1 cellular context compared by ENCODE assay signal in genomic region chr15:74783072-74783807, GRCh38.
TF ChIP-seq lines count a peak whose summit lies in the region.

No MANE protein-coding gene starts in this region.

TF ChIP-seq in HepG2, 621 proteins besides CTCF, POLR2A, EP300 and RAD21 (continued from another document and continues in another):
- TF ChIP-seq ZUFSP (CRISPR knock-in tag; IDR thresholded peaks at IDR 0.05; ENCODE audit: borderline replicate concordance) = no peak
- no peak for TF ChIP-seq TOE1 (CRISPR knock-in tag; IDR thresholded peaks at IDR 0.05)
- no peak for TF ChIP-seq STAT6 (CRISPR knock-in tag; IDR thresholded peaks at IDR 0.05; ENCODE audit: borderline replicate concordance)
- TF ChIP-seq NCOA5 (CRISPR knock-in tag; IDR thresholded peaks at IDR 0.05) = no peak
- no peak for TF ChIP-seq GLMP (CRISPR knock-in tag; IDR thresholded peaks at IDR 0.05; ENCODE audit: borderline replicate concordance)
- TF ChIP-seq KLF15 (CRISPR knock-in tag; IDR thresholded peaks at IDR 0.05; ENCODE audit: borderline replicate concordance) = no peak
- TF ChIP-seq PAF1 (CRISPR knock-in tag; IDR thresholded peaks at IDR 0.05) = no peak
- no peak for TF ChIP-seq ZC3H13 (CRISPR knock-in tag; IDR thresholded peaks at IDR 0.05)
- TF ChIP-seq ZGPAT (CRISPR knock-in tag; IDR thresholded peaks at IDR 0.05) = 0 out of 2 replicates have a peak, but pooled peaks have one; percentile 24
- no peak for TF ChIP-seq GTF2F1 (IDR thresholded peaks at IDR 0.05; ENCODE audit: low read length)
- TF ChIP-seq ZNF207 (IDR thresholded peaks at IDR 0.05; ENCODE audit: borderline replicate concordance) = no peak
- no peak for TF ChIP-seq ZNF644 (CRISPR knock-in tag; IDR thresholded peaks at IDR 0.05; ENCODE audit: low read depth)
- TF ChIP-seq BCLAF1 (IDR thresholded peaks at IDR 0.05) = no peak
- no peak for TF ChIP-seq ATF1 (CRISPR knock-in tag; IDR thresholded peaks at IDR 0.05)
- TF ChIP-seq ZNF556 (CRISPR knock-in tag; IDR thresholded peaks at IDR 0.05; ENCODE audit: borderline replicate concordance) = peak; percentile 50; the same call in 1 of the 2 replicates
- no peak for TF ChIP-seq ZNF7 (CRISPR knock-in tag; IDR thresholded peaks at IDR 0.05)
- peak; percentile 86; the same call in 1 of the 2 replicates for TF ChIP-seq ZBTB42 (CRISPR knock-in tag; IDR thresholded peaks at IDR 0.05)
- no peak for TF ChIP-seq ZBTB49 (CRISPR knock-in tag; IDR thresholded peaks at IDR 0.05; ENCODE audit: borderline replicate concordance)
- no peak for TF ChIP-seq ZNF234 (CRISPR knock-in tag; conservative IDR thresholded peaks at IDR 0.05)
- TF ChIP-seq ZNF260 (CRISPR knock-in tag; IDR thresholded peaks at IDR 0.05; ENCODE audit: borderline replicate concordance, low read depth) = no peak
- TF ChIP-seq ZNF569 (CRISPR knock-in tag; IDR thresholded peaks at IDR 0.05; ENCODE audit: borderline replicate concordance) = no peak
- no peak for TF ChIP-seq HNF4G (IDR thresholded peaks at IDR 0.05; ENCODE audit: borderline replicate concordance, low read depth, low read length)
- TF ChIP-seq HNF4G (CRISPR knock-in tag; IDR thresholded peaks at IDR 0.05; ENCODE audit: borderline replicate concordance, low read depth) = no peak
- no peak for TF ChIP-seq ZNF850 (CRISPR knock-in tag; conservative IDR thresholded peaks at IDR 0.05)
- TF ChIP-seq RELA (CRISPR knock-in tag; IDR thresholded peaks at IDR 0.05) = no peak
- no peak for TF ChIP-seq ZFP82 (CRISPR knock-in tag; IDR thresholded peaks at IDR 0.05; ENCODE audit: borderline replicate concordance)
- no peak for TF ChIP-seq MBNL3 (CRISPR knock-in tag; conservative IDR thresholded peaks at IDR 0.05)
- TF ChIP-seq RNF219 (CRISPR knock-in tag; IDR thresholded peaks at IDR 0.05) = no peak
- no peak for TF ChIP-seq ELF4 (CRISPR knock-in tag; IDR thresholded peaks at IDR 0.05; ENCODE audit: borderline replicate concordance)
- TF ChIP-seq ZNF251 (CRISPR knock-in tag; IDR thresholded peaks at IDR 0.05) = no peak
- no peak for TF ChIP-seq FOXK2 (IDR thresholded peaks at IDR 0.05)
- no peak for TF ChIP-seq ONECUT2 (CRISPR knock-in tag; IDR thresholded peaks at IDR 0.05)
- TF ChIP-seq DNMT1 (CRISPR knock-in tag; IDR thresholded peaks at IDR 0.05) = no peak
- no peak for TF ChIP-seq ATAD3A (CRISPR knock-in tag; IDR thresholded peaks at IDR 0.05)
- no peak for TF ChIP-seq MEIS1 (CRISPR knock-in tag; IDR thresholded peaks at IDR 0.05; ENCODE audit: borderline replicate concordance)
- no peak for TF ChIP-seq MZF1 (CRISPR knock-in tag; IDR thresholded peaks at IDR 0.05; ENCODE audit: borderline replicate concordance)
- TF ChIP-seq TRAFD1 (CRISPR knock-in tag; IDR thresholded peaks at IDR 0.05; ENCODE audit: borderline replicate concordance) = no peak
- no peak for TF ChIP-seq ZNF580 (CRISPR knock-in tag; IDR thresholded peaks at IDR 0.05; ENCODE audit: borderline replicate concordance, low read depth)
- TF ChIP-seq ZNF367 (CRISPR knock-in tag; IDR thresholded peaks at IDR 0.05; ENCODE audit: borderline replicate concordance) = no peak
- no peak for TF ChIP-seq PRPF4 (IDR thresholded peaks at IDR 0.05; ENCODE audit: low read depth, low read length, poor library complexity, severe bottlenecking)
- TF ChIP-seq ASH2L (IDR thresholded peaks at IDR 0.05; ENCODE audit: insufficient read length, low read depth, low read length) = no peak
- no peak for TF ChIP-seq CC2D1A (CRISPR knock-in tag; IDR thresholded peaks at IDR 0.05)
- TF ChIP-seq SALL2 (CRISPR knock-in tag; IDR thresholded peaks at IDR 0.05) = peak; percentile 53; the same call in 1 of the 2 replicates
- TF ChIP-seq CAMTA2 (CRISPR knock-in tag; IDR thresholded peaks at IDR 0.05; ENCODE audit: borderline replicate concordance) = no peak
- TF ChIP-seq ZNF546 (CRISPR knock-in tag; conservative IDR thresholded peaks at IDR 0.05) = 0 out of 2 replicates have a peak, but pooled peaks have one; percentile 20
- TF ChIP-seq SOX5 (CRISPR knock-in tag; IDR thresholded peaks at IDR 0.05; ENCODE audit: borderline replicate concordance) = no peak
- no peak for TF ChIP-seq ZNF713 (CRISPR knock-in tag; IDR thresholded peaks at IDR 0.05)
- no peak for TF ChIP-seq TCF7 (IDR thresholded peaks at IDR 0.05; ENCODE audit: low read depth)
- TF ChIP-seq ZSCAN30 (CRISPR knock-in tag; IDR thresholded peaks at IDR 0.05) = no peak
- TF ChIP-seq HOXA9 (CRISPR knock-in tag; IDR thresholded peaks at IDR 0.05; ENCODE audit: borderline replicate concordance) = no peak
- TF ChIP-seq NCOA1 (CRISPR knock-in tag; IDR thresholded peaks at IDR 0.05) = peak; percentile 64; the same call in 1 of the 2 replicates
- no peak for TF ChIP-seq ZSCAN29 (CRISPR knock-in tag; conservative IDR thresholded peaks at IDR 0.05)
